ENCODE assay signal across 20 cellular contexts in genomic region chr7:121288894-121289293, GRCh38. TPM values are rescaled to one million over a fixed set of nuclear protein-coding genes. Genes with fewer than 3 reads are reported as not detected.
DNase-seq lines count a peak whose midpoint lies in the region; ATAC-seq and TF ChIP-seq lines count a peak whose summit lies in the region.
"Had no signal": no experiment of that assay in that cellular context is flagged by ENCODE, and none has a peak within 500 bp of the region (broad histone marks: within the 10 kb centered on the region; RNA-seq: fewer than 3 reads in every experiment).

No MANE protein-coding gene starts in this region.

- H3K4me3 ChIP-seq in GM23248 (no peak overlapping the region), SK-N-SH (ENCODE audit: low read depth in 2 of 2, low read length in 1 of 2) (no peak overlapping the region), fibroblast of lung (replicated peaks in 1 of 4; ENCODE audit: control extremely low read depth in 1 of 4, insufficient read depth in 1 of 4, low read depth in 3 of 4, low read length in 4 of 4) (no peak overlapping the region), retinal pigment epithelial cell (ENCODE audit: low read length) (no peak overlapping the region), gastroesophageal sphincter (no peak overlapping the region)

- no peak for TF ChIP-seq RAD21 in SK-N-SH (IDR thresholded peaks at IDR 0.05; ENCODE audit: low read length)

- peaks cover under 1% of the 10 kb centered on the region for H3K27me3 Mint-ChIP-seq in glutamatergic neuron (ENCODE audit: unreplicated experiment)

- H3K27ac ChIP-seq in GM23248 (no peak overlapping the region), SK-N-SH (ENCODE audit: low read depth in 2 of 2, low read length in 1 of 2) (no peak overlapping the region), fibroblast of lung (ENCODE audit: insufficient read depth, low read length) (no peak overlapping the region), gastroesophageal sphincter (no peak overlapping the region)
- H3K27ac ChIP-seq: HL-60 had no signal

- no peak overlapping the region for H3K27ac Mint-ChIP-seq in glutamatergic neuron (ENCODE audit: unreplicated experiment)
- H3K27ac Mint-ChIP-seq: brain; CD4-positive, alpha-beta T cell; WTC11 had no signal

- peaks cover 21% of the 10 kb centered on the region for H3K4me1 ChIP-seq in GM23248 (ENCODE audit: insufficient read depth)
- H3K4me1 ChIP-seq in SK-N-SH (ENCODE audit: control insufficient read depth in 1 of 2, insufficient read depth in 2 of 2, low read depth in 1 of 2, low read length in 1 of 2): no peaks in the 10 kb centered on the region
- H3K4me1 ChIP-seq in fibroblast of lung (ENCODE audit: control insufficient read depth, extremely low read depth, insufficient read depth, low read length): no peaks in the 10 kb centered on the region
- H3K4me1 ChIP-seq in gastroesophageal sphincter: no peaks in the 10 kb centered on the region

- H3K4me1 Mint-ChIP-seq in glutamatergic neuron (ENCODE audit: low read depth, unreplicated experiment): no peaks in the 10 kb centered on the region
- H3K4me1 Mint-ChIP-seq: brain, WTC11 had no signal

- H3K9me2 ChIP-seq in GM23248 (ENCODE audit: insufficient read depth) (no peaks in the 10 kb centered on the region), SK-N-SH (no peaks in the 10 kb centered on the region)

- POLR2A ChIA-PET in SK-N-SH (lab: Yijun Ruan, JAX): no interaction called here

- H3F3A ChIP-seq in GM23248 (ENCODE audit: insufficient read depth) (no peaks in the 10 kb centered on the region), SK-N-SH (replicated peaks; ENCODE audit: insufficient read depth) (peaks cover 6% of the 10 kb centered on the region)

- H3K9ac ChIP-seq in GM23248: no peak overlapping the region
- no peak overlapping the region for H3K9ac ChIP-seq in SK-N-SH
- no peak overlapping the region for H3K9ac ChIP-seq in fibroblast of lung (ENCODE audit: insufficient read depth, low read length)

- no peak overlapping the region for H3K4me3 Mint-ChIP-seq in glutamatergic neuron (ENCODE audit: unreplicated experiment)
- H3K4me3 Mint-ChIP-seq: brain; CD4-positive, alpha-beta T cell; WTC11 had no signal

- CTCF ChIA-PET in SK-N-SH (lab: Yijun Ruan, JAX): no interaction called here

- DNase-seq in GM23248 (peak; percentile 72), SK-N-SH (no peak), fibroblast of lung (ENCODE audit: low read depth in 2 of 2) (peak; percentile 86 to 92), retinal pigment epithelial cell (ENCODE audit: low read depth) (peak; percentile 60), glutamatergic neuron (no peak), NCI-H187 treated with DMSO at 0.1 percent for 48 hours (lab: John Stamatoyannopoulos, UW) (no peak)
- DNase-seq: activated effector memory CD4-positive, alpha-beta T cell treated with anti-CD3 and anti-CD28 coated beads, Interleukin-2, amount 50 U/mL, for 16 hours; CD4-positive, alpha-beta T cell; effector memory CD4-positive, alpha-beta T cell; head of caudate nucleus; NCI-H187; NCI-H524 treated with DMSO at 0.1 percent for 48 hours; posterior cingulate gyrus; T-helper 1 cell had no signal

- no peaks in the 10 kb centered on the region for H3K9me3 ChIP-seq in GM23248 (ENCODE audit: low read depth)
- no peaks in the 10 kb centered on the region for H3K9me3 ChIP-seq in SK-N-SH
- no peaks in the 10 kb centered on the region for H3K9me3 ChIP-seq in fibroblast of lung (ENCODE audit: control insufficient read depth, insufficient read depth, low read depth, low read length)
- H3K9me3 ChIP-seq in gastroesophageal sphincter: no peaks in the 10 kb centered on the region

- no peaks in the 10 kb centered on the region for H3K36me3 ChIP-seq in GM23248 (ENCODE audit: low read depth)
- H3K36me3 ChIP-seq in SK-N-SH (replicated peaks in 1 of 2; ENCODE audit: control insufficient read depth in 1 of 2, insufficient read depth in 2 of 2, low read length in 1 of 2): no peaks in the 10 kb centered on the region
- peaks cover 2% of the 10 kb centered on the region for H3K36me3 ChIP-seq in fibroblast of lung (ENCODE audit: control insufficient read depth, insufficient read depth, low read length)
- peaks cover 0 to 43% of the 10 kb centered on the region in 2 donors for H3K36me3 ChIP-seq in gastroesophageal sphincter

- no peak overlapping the region for H2AFZ ChIP-seq in GM23248
- no peak overlapping the region for H2AFZ ChIP-seq in SK-N-SH (ENCODE audit: low read depth)
- H2AFZ ChIP-seq in fibroblast of lung (ENCODE audit: low read length): no peak overlapping the region

- ATAC-seq in GM18511 (IDR thresholded peaks at IDR 0.05; ENCODE audit: unreplicated experiment) (no peak), gastroesophageal sphincter (no peak)
- ATAC-seq: Panc1, WTC11 had no signal

- H3K4me2 ChIP-seq in GM23248 (ENCODE audit: unreplicated experiment): no peak overlapping the region
- no peak overlapping the region for H3K4me2 ChIP-seq in SK-N-SH
- H3K4me2 ChIP-seq in fibroblast of lung (ENCODE audit: extremely low read depth, insufficient read depth, low read length): no peak overlapping the region

- H3K27me3 ChIP-seq in GM23248 (replicated peaks; ENCODE audit: insufficient read depth) (no peaks in the 10 kb centered on the region), SK-N-SH (ENCODE audit: insufficient read depth) (no peaks in the 10 kb centered on the region), fibroblast of lung (ENCODE audit: control insufficient read depth, insufficient read depth, low read length) (no peaks in the 10 kb centered on the region), gastroesophageal sphincter (no peaks in the 10 kb centered on the region)

- TF ChIP-seq CTCF in SK-N-SH (IDR thresholded peaks at IDR 0.05): no peak
- no peak for TF ChIP-seq CTCF in fibroblast of lung (conservative IDR thresholded peaks at IDR 0.05 in 1 of 2, IDR thresholded peaks at IDR 0.05 in 1 of 2; ENCODE audit: low read depth in 1 of 2, low read length in 2 of 2)
- no peak for TF ChIP-seq CTCF in retinal pigment epithelial cell (conservative IDR thresholded peaks at IDR 0.05; ENCODE audit: low read depth, low read length)
- no peak for TF ChIP-seq CTCF in glutamatergic neuron (IDR thresholded peaks at IDR 0.05; ENCODE audit: partially characterized antibody, unreplicated experiment)
- TF ChIP-seq CTCF in gastroesophageal sphincter (IDR thresholded peaks at IDR 0.05): no peak

- in situ Hi-C loops in GM23248 (cut with MboI): no loop called here

- H3K9me3 Mint-ChIP-seq in glutamatergic neuron (ENCODE audit: unreplicated experiment): peaks cover 7% of the 10 kb centered on the region

- peaks cover 17% of the 10 kb centered on the region for H3K36me3 Mint-ChIP-seq in glutamatergic neuron (ENCODE audit: unreplicated experiment)

- H4K20me1 ChIP-seq in GM23248 (ENCODE audit: insufficient read depth): no peaks in the 10 kb centered on the region
- H4K20me1 ChIP-seq in SK-N-SH (ENCODE audit: insufficient read depth): no peaks in the 10 kb centered on the region
- H4K20me1 ChIP-seq in fibroblast of lung (ENCODE audit: control insufficient read depth, extremely low read depth, insufficient read depth, low read length): no peaks in the 10 kb centered on the region

- TF ChIP-seq POLR2A in gastroesophageal sphincter (IDR thresholded peaks at IDR 0.05): no peak

- no peak for TF ChIP-seq EP300 in SK-N-SH (IDR thresholded peaks at IDR 0.05; ENCODE audit: borderline replicate concordance in 1 of 2, low read depth in 1 of 2, low read length in 1 of 2)
- no peak for TF ChIP-seq EP300 in gastroesophageal sphincter (IDR thresholded peaks at IDR 0.05)

- H3K79me2 ChIP-seq in GM23248 (ENCODE audit: insufficient read depth) (no peaks in the 10 kb centered on the region), SK-N-SH (ENCODE audit: insufficient read depth) (no peaks in the 10 kb centered on the region), fibroblast of lung (ENCODE audit: control insufficient read depth, insufficient read depth, low read length) (no peaks in the 10 kb centered on the region)

TF ChIP-seq in SK-N-SH, 30 proteins besides CTCF, POLR2A, EP300 and RAD21:
- no peak for TF ChIP-seq TAF1 (IDR thresholded peaks at IDR 0.05; ENCODE audit: borderline replicate concordance, low read depth, low read length)
- TF ChIP-seq PBX3 (IDR thresholded peaks at IDR 0.05): peak; percentile 52
- peak; percentile 6; the same call in 1 of the 2 replicates for TF ChIP-seq JUND (IDR thresholded peaks at IDR 0.05)
- TF ChIP-seq USF1 (IDR thresholded peaks at IDR 0.05; ENCODE audit: borderline replicate concordance, low read depth): no peak
- TF ChIP-seq GABPA (IDR thresholded peaks at IDR 0.05; ENCODE audit: low read depth): no peak
TF ChIP-seq in SK-N-SH: peak in this region for 2.

RNA-seq across cellular contexts. Expression of gene WNT16, which starts 39.9 kb away (rescaled TPM):
- 0.22 TPM in 1 of 2 replicates, not detected in the other for total RNA-seq in GM23248 (2014; rRNA removed; shearing (Covaris generic))
- polyA plus RNA-seq in GM23248 (2016; fragmentation: Nextera tagmentation; extraction: Ambion mirVana) (0.23 TPM in 2 replicates), SK-N-SH (2012; rRNA removed) (0.05 and 0.10 TPM in 2 replicates), fibroblast of lung (1.2 and 7.3 TPM in 2 replicates)
- polyA plus RNA-seq in SK-N-SH (2012; cell fraction: cytosol; rRNA removed): 0.05 and 0.08 TPM in 2 replicates
- 0.08 and 0.25 TPM in 2 replicates for polyA plus RNA-seq in SK-N-SH (2012; cell fraction: nucleus; rRNA removed)
- total RNA-seq in fibroblast of lung (3.8 TPM in 1 of 2 replicates, not detected in the other), glutamatergic neuron (ENCODE audit: unreplicated experiment) (not detected), gastroesophageal sphincter (under 1 TPM in 3 of 4 donors, not detected in 1; 0.13 to 0.17 (median 0.16) TPM)
- polyA plus RNA-seq in fibroblast of lung (2012): 1.0 and 6.3 TPM in 2 replicates
- 0.55 and 12.6 TPM in 2 replicates for polyA minus RNA-seq in fibroblast of lung (ENCODE audit: low replicate concordance)
- total RNA-seq: CD4-positive, alpha-beta T cell had no signal

Comparison
In these comparisons a context has a peak if more than half of its experiments do, and no peak if none do; other contexts are left out.
1. DNase-seq: peak in GM23248 (single experiment), fibroblast of lung (2 of 2) and retinal pigment epithelial cell (single experiment); none in SK-N-SH (single experiment), glutamatergic neuron (single experiment) and NCI-H187 treated with DMSO at 0.1 percent for 48 hours (single experiment).